Comparison of ENCODE assay signal across 16 cellular contexts in genomic region chr4:54855221-54855854, GRCh38.
DNase-seq lines count a peak whose midpoint lies in the region; ATAC-seq lines count a peak whose summit lies in the region.
"Had no signal": no experiment of that assay in that cellular context is flagged by ENCODE, and none has a peak within 500 bp of the region (broad histone marks: within the 10 kb centered on the region; RNA-seq: fewer than 3 reads in every experiment).

No MANE protein-coding gene starts in this region.

- DNase-seq in AG20443 (ENCODE audit: low spot score) (peak; percentile 32), G401 (ENCODE audit: low spot score) (peak; percentile 17), cerebellum (ENCODE audit: low spot score) (peak; percentile 15), retina (peak; percentile 73), middle frontal gyrus (ENCODE audit: extremely low spot score, low spot score) (no peak)
- DNase-seq in activated effector memory CD4-positive, alpha-beta T cell treated with anti-CD3 and anti-CD28 coated beads, Interleukin-2, amount 50 U/mL, for 16 hours, result no peak
- DNase-seq: CD4-positive, alpha-beta T cell; COR-L47; DMS79 treated with DMSO at 0.1 percent for 48 hours; GOT3; HCEC 1CT; NCI-H1417 treated with DMSO at 0.1 percent for 48 hours; NCI-H187; NCI-H2107; NK-92 treated with Interleukin-12 subunit alpha and Interleukin-12 subunit beta, amount 100 ng/mL, for 24 hours had no signal

- in situ Hi-C loops in G401 (cut with HindIII; ENCODE audit: low sequenced_read_pairs), result no loop called here

- no peak for ATAC-seq in HG03460 (IDR thresholded peaks at IDR 0.05; ENCODE audit: unreplicated experiment)

Comparison
In these comparisons a context has a peak if more than half of its experiments do, and no peak if none do; other contexts are left out.
1. DNase-seq: peak in AG20443 (single experiment), G401 (single experiment), cerebellum (single experiment) and retina (single experiment); none in activated effector memory CD4-positive, alpha-beta T cell treated with anti-CD3 and anti-CD28 coated beads, Interleukin-2, amount 50 U/mL, for 16 hours (single experiment) and middle frontal gyrus (single experiment).